In genomic region chr6:137829641-137830083, GRCh38 we compare ENCODE assay signal across 10 cellular contexts. TPM values are rescaled to one million over a fixed set of nuclear protein-coding genes. Genes with fewer than 3 reads are reported as not detected.
DNase-seq lines count a peak whose midpoint lies in the region; ATAC-seq and TF ChIP-seq lines count a peak whose summit lies in the region.
"Had no signal": no experiment of that assay in that cellular context is flagged by ENCODE, and none has a peak within 500 bp of the region (broad histone marks: within the 10 kb centered on the region; RNA-seq: fewer than 3 reads in every experiment).

No MANE protein-coding gene starts in this region.

- POLR2A ChIA-PET in HEK293T (lab: Yijun Ruan, JAX) = no interaction called here
- POLR2A ChIA-PET in SK-N-SH (lab: Yijun Ruan, JAX) = no interaction called here

- CTCF ChIA-PET in mammary epithelial cell (lab: Charles Lee; ENCODE audit: low non-redundant PET) (no interaction called here), HEK293T (lab: Yijun Ruan, JAX) (no interaction called here), SK-N-SH (lab: Yijun Ruan, JAX) (no interaction called here)

- H3K9ac ChIP-seq in mammary epithelial cell (ENCODE audit: insufficient read depth, low read length) (no peak overlapping the region), SK-N-SH (no peak overlapping the region)

- no peak for TF ChIP-seq EP300 in SK-N-SH (IDR thresholded peaks at IDR 0.05; ENCODE audit: borderline replicate concordance in 1 of 2, low read depth in 1 of 2, low read length in 1 of 2)

- no peaks in the 10 kb centered on the region for H3K9me3 ChIP-seq in mammary epithelial cell (replicated peaks; ENCODE audit: insufficient read depth, low read length)
- H3K9me3 ChIP-seq in SK-N-SH = no peaks in the 10 kb centered on the region
- H3K9me3 ChIP-seq: testis had no signal

- H3K79me2 ChIP-seq in mammary epithelial cell (ENCODE audit: insufficient read depth, low read length) = no peaks in the 10 kb centered on the region
- no peaks in the 10 kb centered on the region for H3K79me2 ChIP-seq in SK-N-SH (ENCODE audit: insufficient read depth)

- peak; percentile 34 for DNase-seq in EH (ENCODE audit: low read depth)
- DNase-seq in LoVo (ENCODE audit: low spot score) = peak; percentile 65
- peak; percentile 79 for DNase-seq in mammary epithelial cell
- no peak for DNase-seq in natural killer cell
- DNase-seq in SIG-M5 (lab: John Stamatoyannopoulos, UW) = no peak
- no peak for DNase-seq in HEK293T (ENCODE audit: extremely low spot score)
- no peak for DNase-seq in SK-N-SH
- DNase-seq: NCI-H1048, NCI-H446 treated with DMSO at 0.1 percent for 48 hours, testis had no signal

- H3K4me2 ChIP-seq in mammary epithelial cell (ENCODE audit: insufficient read depth, low read depth, low read length) = no peak overlapping the region
- no peak overlapping the region for H3K4me2 ChIP-seq in SK-N-SH

- H3K4me3 ChIP-seq in mammary epithelial cell (replicated peaks in 1 of 3; ENCODE audit: insufficient read depth in 1 of 3, low read depth in 2 of 3, low read length in 3 of 3) (no peak overlapping the region), SK-N-SH (ENCODE audit: low read depth in 2 of 2, low read length in 1 of 2) (no peak overlapping the region)
- H3K4me3 ChIP-seq: testis had no signal

- TF ChIP-seq CTCF in mammary epithelial cell (conservative IDR thresholded peaks at IDR 0.05 in 1 of 2, IDR thresholded peaks at IDR 0.05 in 1 of 2; ENCODE audit: extremely low read depth in 1 of 2, insufficient read depth in 1 of 2, low read depth in 1 of 2, low read length in 2 of 2) (no peak), natural killer cell (IDR thresholded peaks at IDR 0.05) (no peak), SK-N-SH (IDR thresholded peaks at IDR 0.05) (no peak)

- no peak for ATAC-seq in natural killer cell

- H3K9me3 Mint-ChIP-seq in natural killer cell = no peaks in the 10 kb centered on the region

- no peaks in the 10 kb centered on the region for H3F3A ChIP-seq in SK-N-SH (replicated peaks; ENCODE audit: insufficient read depth)

- H3K36me3 ChIP-seq in mammary epithelial cell (ENCODE audit: insufficient read depth, low read length) (no peaks in the 10 kb centered on the region), SK-N-SH (replicated peaks in 1 of 2; ENCODE audit: control insufficient read depth in 1 of 2, insufficient read depth in 2 of 2, low read length in 1 of 2) (no peaks in the 10 kb centered on the region)

- intact Hi-C loops in mammary epithelial cell (cut with micrococcal nuclease) = loop anchor here (2.0 kb wide), 1 partner anchor 17 kb away; no protein-coding TSS in a partner anchor
- intact Hi-C loops in natural killer cell (cut with micrococcal nuclease) = no loop called here

- in situ Hi-C loops in mammary epithelial cell (cut with MboI; ENCODE audit: low sequenced_read_pairs in 2 of 2) = no loop called here

- H3K27me3 Mint-ChIP-seq in natural killer cell (ENCODE audit: low read depth in 2 of 2) = no peaks in the 10 kb centered on the region

- no peak overlapping the region for H2AFZ ChIP-seq in mammary epithelial cell (ENCODE audit: low read depth, low read length)
- no peak overlapping the region for H2AFZ ChIP-seq in SK-N-SH (ENCODE audit: low read depth)

- BruUV-seq in mammary epithelial cell (replicated peaks; lab: Mats Ljungman, UMichigan) = no TSS peak

- H3K27ac ChIP-seq in mammary epithelial cell (ENCODE audit: insufficient read depth, low read depth, low read length) (peak overlapping the region; percentile 84), SK-N-SH (ENCODE audit: low read depth in 2 of 2, low read length in 1 of 2) (no peak overlapping the region)
- H3K27ac ChIP-seq: testis had no signal

- H4K20me1 ChIP-seq in mammary epithelial cell (ENCODE audit: insufficient read depth, low read length) = no peaks in the 10 kb centered on the region
- H4K20me1 ChIP-seq in SK-N-SH (ENCODE audit: insufficient read depth) = no peaks in the 10 kb centered on the region

- no peaks in the 10 kb centered on the region for H3K36me3 Mint-ChIP-seq in natural killer cell

- H3K4me3 Mint-ChIP-seq in natural killer cell = peak overlapping the region; percentile 31

- WGBS in mammary epithelial cell (ENCODE audit: low coverage, missing lambda C conversion rate) = 33% methylated on average over 4 of the region's 4 CpGs
- 0% methylated on average over 4 of the region's 4 CpGs for WGBS in SK-N-SH (ENCODE audit: low lambda C conversion rate)

- peaks cover 64% of the 10 kb centered on the region for H3K4me1 ChIP-seq in mammary epithelial cell (ENCODE audit: insufficient read depth, low read length)
- H3K4me1 ChIP-seq in SK-N-SH (ENCODE audit: control insufficient read depth in 1 of 2, insufficient read depth in 2 of 2, low read depth in 1 of 2, low read length in 1 of 2) = no peaks in the 10 kb centered on the region
- H3K4me1 ChIP-seq: testis had no signal

- peak overlapping the region; percentile 74 to 83 for H3K27ac Mint-ChIP-seq in natural killer cell

- H3K27me3 ChIP-seq in mammary epithelial cell (ENCODE audit: insufficient read depth, low read length) (no peaks in the 10 kb centered on the region), SK-N-SH (ENCODE audit: insufficient read depth) (no peaks in the 10 kb centered on the region; the same call in 1 of the 2 replicates)
- H3K27me3 ChIP-seq: testis had no signal

- no peaks in the 10 kb centered on the region for H3K9me2 ChIP-seq in SK-N-SH

- TF ChIP-seq RAD21 in SK-N-SH (IDR thresholded peaks at IDR 0.05; ENCODE audit: low read length) = no peak

- dilution Hi-C loops in mammary epithelial cell (cut with HindIII; ENCODE audit: low sequenced_read_pairs) = no loop called here

- H3K4me1 Mint-ChIP-seq in natural killer cell = peaks cover 41 to 43% of the 10 kb centered on the region in 2 donors

TF ChIP-seq in HEK293T, 16 proteins besides CTCF, POLR2A, EP300 and RAD21:
- TF ChIP-seq SUZ12 (IDR thresholded peaks at IDR 0.05) (no peak), LEF1 (IDR thresholded peaks at IDR 0.05; ENCODE audit: borderline replicate concordance) (no peak), NFRKB (IDR thresholded peaks at IDR 0.05) (no peak), TARDBP (IDR thresholded peaks at IDR 0.05) (no peak), CTBP1 (IDR thresholded peaks at IDR 0.05; ENCODE audit: borderline replicate concordance) (no peak), ELF4 (IDR thresholded peaks at IDR 0.05) (no peak), FOXA1 (IDR thresholded peaks at IDR 0.05) (no peak), ARNT (IDR thresholded peaks at IDR 0.05) (no peak), BHLHE40 (IDR thresholded peaks at IDR 0.05; ENCODE audit: borderline replicate concordance) (no peak)

TF ChIP-seq in SK-N-SH, 30 proteins besides CTCF, POLR2A, EP300 and RAD21:
- TF ChIP-seq FOSL2 (IDR thresholded peaks at IDR 0.05; ENCODE audit: borderline replicate concordance, low read depth) (no peak), TEAD4 (IDR thresholded peaks at IDR 0.05; ENCODE audit: borderline replicate concordance, insufficient read depth) (no peak), PBX3 (IDR thresholded peaks at IDR 0.05) (no peak), RXRA (IDR thresholded peaks at IDR 0.05; ENCODE audit: borderline replicate concordance, low read depth) (no peak), NFIC (IDR thresholded peaks at IDR 0.05; ENCODE audit: borderline replicate concordance) (no peak), MAX (IDR thresholded peaks at IDR 0.05; ENCODE audit: low read depth) (no peak), REST (IDR thresholded peaks at IDR 0.05; ENCODE audit: low read depth, low read length) (no peak)

RNA-seq across cellular contexts. Expression of gene TNFAIP3, which starts 37.4 kb away (rescaled TPM):
- total RNA-seq in mammary epithelial cell = 100 to 1,000 TPM in 1 of 2 donors, 1 to 10 TPM in 1; 5.2 to 117 TPM
- polyA plus RNA-seq in mammary epithelial cell = 12.2 TPM
- polyA minus RNA-seq in mammary epithelial cell = 14.5 TPM
- 1,000 to 10,000 TPM; 1,163 to 1,298 (median 1,241) TPM for total RNA-seq in natural killer cell
- polyA plus RNA-seq in SK-N-SH (2012; rRNA removed) = 1.0 and 1.1 TPM in 2 replicates
- polyA plus RNA-seq in SK-N-SH (2012; cell fraction: cytosol; rRNA removed) = 0.42 and 0.45 TPM in 2 replicates
- 2.4 and 3.2 TPM in 2 replicates for polyA plus RNA-seq in SK-N-SH (2012; cell fraction: nucleus; rRNA removed)

Comparison
In these comparisons a context has a peak if more than half of its experiments do, and no peak if none do; other contexts are left out.
1. DNase-seq: peak in EH (single experiment), LoVo (single experiment) and mammary epithelial cell (single experiment); none in natural killer cell (single experiment), SIG-M5 (single experiment), HEK293T (single experiment) and SK-N-SH (single experiment).
2. RNA of gene TNFAIP3, which starts 37.4 kb away (total RNA-seq): 1,163 to 1,298 TPM in natural killer cell; 5.2 to 117 TPM in mammary epithelial cell; every median in the first group is over 4 times any median in the second.